Comparison of ENCODE assay signal across 8 cellular contexts in genomic region chr2:178280261-178280852, GRCh38.
DNase-seq lines count a peak whose midpoint lies in the region; ATAC-seq and TF ChIP-seq lines count a peak whose summit lies in the region.

No MANE protein-coding gene starts in this region.

- DNase-seq in CD8-positive, alpha-beta T cell = peak in 3 of 7 experiments; percentile 15 to 32 (median 26)
- DNase-seq in NT2/D1 (ENCODE audit: low read depth, low spot score) (peak; percentile 20), MCF 10A (ENCODE audit: unreplicated experiment) (peak; percentile 69), kidney tubule cell (ENCODE audit: low spot score) (peak; percentile 38), transverse colon (no peak), DMS153 (lab: John Stamatoyannopoulos, UW) (no peak)

- 40 to 54% methylated on average over 4 of the region's 4 CpGs for WGBS in transverse colon (ENCODE audit: low coverage in 1 of 2), 2 donors

- CTCF ChIA-PET in CD8-positive, alpha-beta T cell (lab: Charles Lee) = interaction anchor here (1.0 to 1.7 kb wide), 3 partner anchors 13 to 168 kb away, joined by 4 to 9 read pairs (median 4); partner anchors contain the start of gene RBM45
- CTCF ChIA-PET in MCF 10A (lab: Yijun Ruan, JAX) = interaction anchor here (0.6 to 1.1 kb wide), 9 partner anchors 11 to 149 kb away, joined by 3 to 6 read pairs (median 4); no protein-coding TSS in a partner anchor

- no peaks in the 10 kb centered on the region for H3K9me3 ChIP-seq in CD8-positive, alpha-beta T cell (ENCODE audit: low read length)
- no peaks in the 10 kb centered on the region for H3K9me3 ChIP-seq in NT2/D1 (ENCODE audit: insufficient read depth, low read length)
- no peaks in the 10 kb centered on the region for H3K9me3 ChIP-seq in transverse colon

- BruUV-seq in MCF 10A (replicated peaks; lab: Mats Ljungman, UMichigan) = no TSS peak

- no peaks in the 10 kb centered on the region for H3K4me1 Mint-ChIP-seq in CD8-positive, alpha-beta T cell (ENCODE audit: low read depth)
- H3K4me1 Mint-ChIP-seq in MCF 10A (ENCODE audit: insufficient read depth, unreplicated experiment) = peaks cover 47% of the 10 kb centered on the region

- in situ Hi-C loops in transverse colon (cut with MboI; ENCODE audit: low pct_ligation_motif_present in 1 of 4, low pct_unique_long_range_greater_than_20kb in 1 of 4, low sequenced_read_pairs in 3 of 4) = loop anchor here in 2 of 4 donors (25.0 kb wide), 2 partner anchors 143 to 168 kb away; partner anchors contain the start of gene RBM45 (in 1 of the 2)

- H3K27ac ChIP-seq in CD8-positive, alpha-beta T cell (ENCODE audit: low read depth, low read length) = no peak overlapping the region
- H3K27ac ChIP-seq in transverse colon = no peak overlapping the region

- no peak overlapping the region for H3K4me3 Mint-ChIP-seq in CD8-positive, alpha-beta T cell
- no peak overlapping the region for H3K4me3 Mint-ChIP-seq in MCF 10A (ENCODE audit: unreplicated experiment)

- H3K27me3 ChIP-seq in CD8-positive, alpha-beta T cell (ENCODE audit: insufficient read depth, low read length) = no peaks in the 10 kb centered on the region
- no peaks in the 10 kb centered on the region for H3K27me3 ChIP-seq in NT2/D1 (ENCODE audit: insufficient read depth, insufficient read length)
- H3K27me3 ChIP-seq in transverse colon = no peaks in the 10 kb centered on the region

- H3K9ac ChIP-seq in NT2/D1 (ENCODE audit: insufficient read length, low read depth) = no peak overlapping the region

- TF ChIP-seq POLR2A in transverse colon (IDR thresholded peaks at IDR 0.05) = no peak

- peaks cover 20% of the 10 kb centered on the region for H3K27me3 Mint-ChIP-seq in CD8-positive, alpha-beta T cell (ENCODE audit: low read depth)
- H3K27me3 Mint-ChIP-seq in MCF 10A (ENCODE audit: insufficient read depth, unreplicated experiment) = no peaks in the 10 kb centered on the region

- H3K4me3 ChIP-seq in CD8-positive, alpha-beta T cell (ENCODE audit: low read depth, low read length) = no peak overlapping the region
- H3K4me3 ChIP-seq in NT2/D1 (ENCODE audit: insufficient read length, low read depth) (no peak overlapping the region), transverse colon (no peak overlapping the region)

- POLR2A ChIA-PET in CD8-positive, alpha-beta T cell (lab: Charles Lee) = no interaction called here
- POLR2A ChIA-PET in MCF 10A (lab: Yijun Ruan, JAX) = interaction anchor here (1.0 to 3.0 kb wide), 6 partner anchors 9 to 134 kb away, joined by 3 to 27 read pairs (median 6); partner anchors contain the start of gene OSBPL6

- no peaks in the 10 kb centered on the region for H3K36me3 Mint-ChIP-seq in CD8-positive, alpha-beta T cell
- peaks cover 12% of the 10 kb centered on the region for H3K36me3 Mint-ChIP-seq in MCF 10A (ENCODE audit: insufficient read depth, unreplicated experiment)

- no peak overlapping the region for H3K27ac Mint-ChIP-seq in CD8-positive, alpha-beta T cell
- no peak overlapping the region for H3K27ac Mint-ChIP-seq in MCF 10A (ENCODE audit: low read depth, unreplicated experiment)

- intact Hi-C loops in CD8-positive, alpha-beta T cell (cut with DNase I, micrococcal nuclease) = loop anchor here (1.0 to 2.0 kb wide), 2 partner anchors 168 kb away; partner anchors contain the start of gene RBM45 (in 2 of the 2)
- intact Hi-C loops in MCF 10A (cut with micrococcal nuclease) = loop anchor here (1.0 kb wide), 2 partner anchors 85 to 148 kb away; no protein-coding TSS in a partner anchor
- intact Hi-C loops in transverse colon (cut with DNase I; ENCODE audit: low total_unique reads) = loop anchor here (5.0 kb wide), 1 partner anchor 148 kb away; no protein-coding TSS in a partner anchor

- H3K4me1 ChIP-seq in CD8-positive, alpha-beta T cell (ENCODE audit: insufficient read depth, low read length) = no peaks in the 10 kb centered on the region
- no peaks in the 10 kb centered on the region for H3K4me1 ChIP-seq in NT2/D1 (ENCODE audit: insufficient read depth, insufficient read length)
- peaks cover 0 to 33% (median 19%) of the 10 kb centered on the region in 4 donors for H3K4me1 ChIP-seq in transverse colon

- TF ChIP-seq CTCF in CD8-positive, alpha-beta T cell (IDR thresholded peaks at IDR 0.05) = peak; percentile 79
- peak; percentile 71 for TF ChIP-seq CTCF in MCF 10A (IDR thresholded peaks at IDR 0.05; ENCODE audit: unreplicated experiment)
- TF ChIP-seq CTCF in transverse colon (IDR thresholded peaks at IDR 0.05) = peak; percentile 65 to 81 (median 73)

- ATAC-seq in CD8-positive, alpha-beta T cell = peak; percentile 75
- ATAC-seq in GM18502 (IDR thresholded peaks at IDR 0.05; ENCODE audit: poor library complexity, unreplicated experiment) (peak; percentile 91), HG03039 (IDR thresholded peaks at IDR 0.05; ENCODE audit: unreplicated experiment) (peak; percentile 68)

- H3K36me3 ChIP-seq in CD8-positive, alpha-beta T cell (ENCODE audit: insufficient read depth, low read length) = no peaks in the 10 kb centered on the region
- H3K36me3 ChIP-seq in NT2/D1 (ENCODE audit: insufficient read depth, insufficient read length, low read length) (peaks cover 2% of the 10 kb centered on the region), transverse colon (no peaks in the 10 kb centered on the region)

- no peak for TF ChIP-seq EP300 in transverse colon (IDR thresholded peaks at IDR 0.05; ENCODE audit: low read depth)

- no peaks in the 10 kb centered on the region for H3K9me3 Mint-ChIP-seq in CD8-positive, alpha-beta T cell
- no peaks in the 10 kb centered on the region for H3K9me3 Mint-ChIP-seq in MCF 10A (ENCODE audit: unreplicated experiment)

Comparison
In these comparisons a context has a peak if more than half of its experiments do, and no peak if none do; other contexts are left out.
1. DNase-seq: peak in NT2/D1 (single experiment), MCF 10A (single experiment) and kidney tubule cell (single experiment); none in transverse colon (single experiment) and DMS153 (single experiment).
2. Peak in every context shown above with its lines, with median percentiles within 50 percentile points of each other: ATAC-seq and CTCF ChIP-seq.